Comparison of ENCODE assay signal across 8 cellular contexts in genomic region chr4:2484993-2485392, GRCh38. TPM values are rescaled to one million over a fixed set of nuclear protein-coding genes. Genes with fewer than 3 reads are reported as not detected.
A peak's percentile ranks its signal among the peaks of the same experiment; 100 is the strongest.
DNase-seq lines count a peak whose midpoint lies in the region; ATAC-seq and TF ChIP-seq lines count a peak whose summit lies in the region.

No MANE protein-coding gene starts in this region.

- peak overlapping the region; percentile 10; the same call in 1 of the 2 replicates for H3K4me3 ChIP-seq in Karpas-422 (ENCODE audit: low read length)
- H3K4me3 ChIP-seq in fibroblast of the aortic adventitia (ENCODE audit: low read depth, low read length): no peak overlapping the region
- peak overlapping the region; percentile 30 for H3K4me3 ChIP-seq in rectal smooth muscle tissue (ENCODE audit: low read length)

- ATAC-seq in GM21367 (IDR thresholded peaks at IDR 0.05; ENCODE audit: unreplicated experiment): peak; percentile 50

- peak; percentile 67 for DNase-seq in AG08395 (ENCODE audit: low spot score)
- DNase-seq in Karpas-422: peak; percentile 89
- DNase-seq in activated T-cell treated with anti-CD3 and anti-CD28 coated beads for 1 hour (ENCODE audit: low read depth): peak; percentile 51
- DNase-seq in fibroblast of the aortic adventitia (ENCODE audit: low read depth): peak; percentile 34
- DNase-seq in NCI-H187 (lab: John Stamatoyannopoulos, UW): no peak
- no peak for DNase-seq in NCI-H526 (lab: John Stamatoyannopoulos, UW)

- peak overlapping the region; percentile 54 for H3K4me2 ChIP-seq in Karpas-422 (ENCODE audit: low read depth, low read length, poor library complexity, severe bottlenecking)

- H3K4me1 ChIP-seq in Karpas-422 (ENCODE audit: low read length) (peaks cover 58% of the 10 kb centered on the region), rectal smooth muscle tissue (ENCODE audit: control insufficient read depth, insufficient read depth, low read length) (peaks cover 22% of the 10 kb centered on the region)

- H3K27ac ChIP-seq in Karpas-422 (ENCODE audit: low read length): peak overlapping the region; percentile 63
- H3K27ac ChIP-seq in rectal smooth muscle tissue (ENCODE audit: low read depth, low read length): peak overlapping the region; percentile 5

- H2AFZ ChIP-seq in Karpas-422 (ENCODE audit: low read length): no peak overlapping the region

- H3K36me3 ChIP-seq in Karpas-422 (ENCODE audit: insufficient read depth, low read length) (peaks cover 11% of the 10 kb centered on the region; the same call in 1 of the 2 replicates), rectal smooth muscle tissue (ENCODE audit: control insufficient read depth, insufficient read depth, low read length) (no peaks in the 10 kb centered on the region)

- peaks cover 98% of the 10 kb centered on the region for H3K79me2 ChIP-seq in Karpas-422 (ENCODE audit: low read length)

- no peak for TF ChIP-seq CTCF in fibroblast of the aortic adventitia (IDR thresholded peaks at IDR 0.05; ENCODE audit: insufficient read depth, low read length)

- H4K20me1 ChIP-seq in Karpas-422 (ENCODE audit: insufficient read depth, low read depth, low read length): peaks cover 89% of the 10 kb centered on the region

- H3K9ac ChIP-seq in Karpas-422 (ENCODE audit: low read length) (peak overlapping the region; percentile 40), rectal smooth muscle tissue (ENCODE audit: low read length) (peak overlapping the region; percentile 34)

- no peaks in the 10 kb centered on the region for H3K9me2 ChIP-seq in Karpas-422 (replicated peaks; ENCODE audit: insufficient read depth, low read length)

- H3K27me3 ChIP-seq in Karpas-422 (ENCODE audit: low read length) (no peaks in the 10 kb centered on the region), rectal smooth muscle tissue (ENCODE audit: control insufficient read depth, insufficient read depth, low read length) (no peaks in the 10 kb centered on the region)

- H3K9me3 ChIP-seq in Karpas-422 (ENCODE audit: low read length): no peaks in the 10 kb centered on the region

RNA-seq across cellular contexts. Expression of gene RNF4, which starts 16.1 kb away (rescaled TPM):
- total RNA-seq in Karpas-422 (2014; rRNA removed; shearing (Covaris generic); ENCODE audit: low replicate concordance): 67.6 and 84.8 TPM in 2 replicates
- 75.6 and 311 TPM in 2 replicates for total RNA-seq in fibroblast of the aortic adventitia (ENCODE audit: low replicate concordance)

RNA-seq across cellular contexts. Expression of gene FAM193A, which starts 51.5 kb away (rescaled TPM):
- total RNA-seq in Karpas-422 (2014; rRNA removed; shearing (Covaris generic); ENCODE audit: low replicate concordance): 28.0 and 38.8 TPM in 2 replicates
- 17.4 and 38.7 TPM in 2 replicates for total RNA-seq in fibroblast of the aortic adventitia (ENCODE audit: low replicate concordance)

Comparison
In these comparisons a context has a peak if more than half of its experiments do, and no peak if none do; other contexts are left out.
1. DNase-seq: peak in AG08395 (single experiment), Karpas-422 (single experiment), activated T-cell treated with anti-CD3 and anti-CD28 coated beads for 1 hour (single experiment) and fibroblast of the aortic adventitia (single experiment); none in NCI-H187 (0 of 2) and NCI-H526 (0 of 2).